1 cellular context compared by ENCODE assay signal in genomic region chr1:8595919-8596318, GRCh38.
TF ChIP-seq lines count a peak whose summit lies in the region.

No MANE protein-coding gene starts in this region.

TF ChIP-seq in GM23338, 12 proteins besides CTCF, POLR2A, EP300 and RAD21 (continued from another document):
- TF ChIP-seq ZNF462 (CRISPR knock-in tag; IDR thresholded peaks at IDR 0.05) (no peak), CREB1 (CRISPR knock-in tag; IDR thresholded peaks at IDR 0.05; ENCODE audit: low read depth) (no peak), POLR2AphosphoS5 (IDR thresholded peaks at IDR 0.05; ENCODE audit: low read depth) (no peak), ZNF331 (CRISPR knock-in tag; IDR thresholded peaks at IDR 0.05; ENCODE audit: low read depth) (no peak), STAT1 (IDR thresholded peaks at IDR 0.05; ENCODE audit: unreplicated experiment) (no peak), EZH2phosphoT487 (IDR thresholded peaks at IDR 0.05; ENCODE audit: unreplicated experiment) (no peak)
